ENCODE assay signal across 1 cellular context in the genomic region with DNA sequence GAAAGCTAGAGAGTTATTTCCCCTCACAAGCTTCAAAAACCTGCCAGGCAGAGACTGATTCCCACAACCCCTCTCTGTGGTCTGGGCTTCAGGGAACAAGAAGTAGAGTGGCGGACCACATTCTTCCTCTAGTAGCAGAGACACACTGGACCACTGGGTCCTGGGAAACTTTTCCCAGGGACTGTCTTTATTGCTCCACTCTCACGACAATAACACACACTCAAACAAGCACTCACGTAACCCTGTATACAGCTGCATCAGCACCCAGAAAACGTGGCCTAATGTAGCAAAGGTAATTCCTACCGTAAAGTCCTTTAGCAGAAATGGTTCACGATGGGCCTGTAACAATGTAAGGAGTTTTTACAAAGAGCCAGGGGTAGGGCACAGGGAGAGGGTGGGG.
TF ChIP-seq lines count a peak whose summit lies in the region.

No MANE protein-coding gene starts in this region.

TF ChIP-seq in K562, 482 proteins besides CTCF, POLR2A, EP300 and RAD21:
- no peak for TF ChIP-seq RBM25 (IDR thresholded peaks at IDR 0.05; ENCODE audit: low read depth, low read length, severe bottlenecking)
